17 cellular contexts compared by ENCODE assay signal in genomic region chr18:76972838-76973237, GRCh38.
"Had no signal": no experiment of that assay in that cellular context is flagged by ENCODE, and none has a peak within 500 bp of the region (broad histone marks: within the 10 kb centered on the region; RNA-seq: fewer than 3 reads in every experiment).

No MANE protein-coding gene starts in this region.

- H3K9me3 ChIP-seq: colonic mucosa, SJSA1, transverse colon had no signal

- H3K4me3 ChIP-seq: colonic mucosa, SJSA1, skin epidermis, transverse colon had no signal

- H3K36me3 ChIP-seq: colonic mucosa, SJSA1 had no signal

- FAIRE-seq: islet of Langerhans had no signal

- H3K27me3 ChIP-seq: colonic mucosa, SJSA1, transverse colon had no signal

- ATAC-seq: activated naive CD8-positive, alpha-beta T cell treated with anti-CD3 and anti-CD28 coated beads, Interleukin-2, amount 50 U/mL, for 24 hours; activated T-helper 17 cell treated with anti-CD3 and anti-CD28 coated beads, Interleukin-2, amount 50 U/mL, for 72 hours had no signal

- H3K27ac ChIP-seq: colonic mucosa, epithelial cell of prostate, SJSA1, transverse colon had no signal

- H3K4me1 ChIP-seq: colonic mucosa, SJSA1 had no signal

- DNase-seq: activated CD4-positive, CD25-positive, alpha-beta regulatory T cell treated with anti-CD3 and anti-CD28 coated beads, Interleukin-2, amount 50 U/mL, for 72 hours; activated naive CD4-positive, alpha-beta T cell treated with Interleukin-2 at 50 U/mL for 16 hours; activated naive CD8-positive, alpha-beta T cell treated with anti-CD3 and anti-CD28 coated beads, Interleukin-2, amount 50 U/mL, for 24 hours; aorta; colonic mucosa; effector memory CD4-positive, alpha-beta T cell; naive B cell; stimulated activated CD4-positive, alpha-beta T cell treated with anti-CD3 and anti-CD28 coated beads, Interleukin-15, amount 100 ng/mL, for 24 hours; stimulated activated CD4-positive, alpha-beta T cell treated with anti-CD3 and anti-CD28 coated beads, Interleukin-4, amount 100 ng/mL, for 4 hours; stimulated activated naive CD4-positive, alpha-beta T cell treated with Interleukin-2 at 50 U/mL for 16 hours; substantia nigra; transverse colon had no signal
